In the genomic region with DNA sequence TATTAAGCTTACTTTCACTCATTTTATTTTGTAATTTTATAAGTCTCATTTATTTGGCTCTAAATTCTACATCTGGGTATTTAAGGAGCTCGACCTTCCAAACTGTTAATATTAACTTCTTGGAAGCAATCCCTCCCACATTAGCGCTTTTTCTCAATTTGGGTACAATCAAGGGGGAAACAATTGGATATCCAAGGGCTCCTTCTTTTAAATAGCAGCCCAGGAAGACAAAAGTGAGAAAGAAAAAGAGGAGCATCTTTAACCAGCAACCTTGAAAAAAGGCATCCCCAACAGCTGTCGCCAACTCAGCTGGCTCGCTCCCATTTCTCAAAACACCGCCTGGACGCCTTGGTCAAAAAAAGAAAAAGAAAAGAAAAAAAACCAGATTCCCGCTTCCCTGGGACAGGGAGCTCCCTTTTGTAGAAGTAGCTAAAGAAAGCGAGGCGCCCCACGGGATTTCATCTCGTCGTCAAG, we compare ENCODE assay signal across 8 cellular contexts. TPM values are rescaled to one million over a fixed set of nuclear protein-coding genes. Genes with fewer than 3 reads are reported as not detected.
DNase-seq lines count a peak whose midpoint lies in the region; ATAC-seq and TF ChIP-seq lines count a peak whose summit lies in the region.

No MANE protein-coding gene starts in this region.

- ATAC-seq in left cardiac atrium = no peak
- no peak for ATAC-seq in psoas muscle
- ATAC-seq in GM18498 (IDR thresholded peaks at IDR 0.05; ENCODE audit: unreplicated experiment) = no peak

- peak overlapping the region; percentile 75 for H3K9ac ChIP-seq in SK-N-MC (ENCODE audit: insufficient read length)

- no peaks in the 10 kb centered on the region for H3K9me3 ChIP-seq in SK-N-MC (ENCODE audit: low read depth, low read length)
- H3K9me3 ChIP-seq in psoas muscle = no peaks in the 10 kb centered on the region

- peak; percentile 32 for DNase-seq in ELR (ENCODE audit: low read depth)
- no peak for DNase-seq in SK-N-MC (ENCODE audit: low read depth, low spot score)
- DNase-seq in left cardiac atrium = peak; percentile 57
- DNase-seq in psoas muscle = no peak
- no peak for DNase-seq in HT-29 (ENCODE audit: low spot score)
- no peak for DNase-seq in activated gamma-delta T cell (lab: John Stamatoyannopoulos, UW)
- DNase-seq in HuH-7 (ENCODE audit: low spot score) = no peak

- no peak overlapping the region for H3K27ac ChIP-seq in SK-N-MC
- H3K27ac ChIP-seq in psoas muscle = peak overlapping the region; percentile 42

- TF ChIP-seq CTCF in psoas muscle (IDR thresholded peaks at IDR 0.05) = no peak

- no peaks in the 10 kb centered on the region for H3K36me3 ChIP-seq in SK-N-MC (ENCODE audit: insufficient read depth, low read length)
- H3K36me3 ChIP-seq in psoas muscle (ENCODE audit: insufficient read depth in 1 of 2, low read depth in 1 of 2) = no peaks in the 10 kb centered on the region

- WGBS in psoas muscle, 3 donors = 3 to 6% (median 4%) methylated on average over 12 of the region's 12 CpGs

- peaks cover 2 to 80% (median 22%) of the 10 kb centered on the region in 3 donors for H3K27me3 ChIP-seq in psoas muscle (ENCODE audit: insufficient read depth in 3 of 3, low read length in 2 of 3)

- H3K4me1 ChIP-seq in psoas muscle = no peaks in the 10 kb centered on the region

- intact Hi-C loops in left cardiac atrium (cut with DNase I) = no loop called here
- intact Hi-C loops in psoas muscle (cut with DNase I) = no loop called here

- peak overlapping the region; percentile 82 for H3K4me3 ChIP-seq in SK-N-MC
- peak overlapping the region; percentile 71 for H3K4me3 ChIP-seq in psoas muscle

RNA-seq across cellular contexts. Expression of a gene that starts 0.9 kb away (rescaled TPM):
- total RNA-seq in left cardiac atrium (1 to 10 TPM; 3.1 TPM), psoas muscle (under 1 TPM; 0.42 to 0.97 (median 0.81) TPM)
- polyA plus RNA-seq in psoas muscle = under 1 TPM; 0.13 to 0.22 (median 0.18) TPM
- total RNA-seq in HT-29 (2014; rRNA removed; shearing (Covaris generic)) = not detected in 2 replicates

Comparison
In these comparisons a context has a peak if more than half of its experiments do, and no peak if none do; other contexts are left out.
1. DNase-seq: peak in ELR (single experiment) and left cardiac atrium (single experiment); none in SK-N-MC (single experiment), psoas muscle (0 of 2), HT-29 (single experiment), activated gamma-delta T cell (single experiment) and HuH-7 (single experiment).